Comparison of ENCODE assay signal across 12 cellular contexts in the genomic region with DNA sequence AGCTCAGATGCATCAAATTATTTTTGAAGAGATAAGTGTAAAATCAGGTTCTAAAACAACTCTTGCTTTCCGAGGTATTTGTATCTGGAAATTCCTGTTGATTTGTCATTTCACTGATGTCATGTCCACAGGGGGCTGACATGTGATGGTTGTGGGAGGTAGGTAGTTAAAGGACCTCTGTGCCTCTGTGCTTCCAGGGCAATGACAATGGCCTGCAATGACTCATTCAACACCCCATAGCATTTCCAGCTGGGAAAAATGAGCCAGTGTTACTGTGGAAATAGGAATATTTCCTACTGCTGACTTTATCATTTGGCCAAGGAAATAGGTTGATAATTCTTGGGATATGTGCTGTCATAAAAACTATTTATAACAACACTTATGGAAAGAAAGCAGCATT.
DNase-seq lines count a peak whose midpoint lies in the region; ATAC-seq lines count a peak whose summit lies in the region.
"Had no signal": no experiment of that assay in that cellular context is flagged by ENCODE, and none has a peak within 500 bp of the region (broad histone marks: within the 10 kb centered on the region; RNA-seq: fewer than 3 reads in every experiment).

No MANE protein-coding gene starts in this region.

- no peaks in the 10 kb centered on the region for H3K4me1 Mint-ChIP-seq in effector memory CD8-positive, alpha-beta T cell (ENCODE audit: low read depth in 2 of 2)
- peaks cover 0 to 9% (median 1%) of the 10 kb centered on the region in 4 donors for H3K4me1 Mint-ChIP-seq in naive thymus-derived CD8-positive, alpha-beta T cell
- H3K4me1 Mint-ChIP-seq: activated B cell treated with CpG ODN at 0.5 μM for 24 hours had no signal

- peaks cover 7% of the 10 kb centered on the region; the same call in 1 of the 2 replicates for H3K4me1 ChIP-seq in HUES6 (ENCODE audit: control insufficient read depth, insufficient read depth, low read length)
- H3K4me1 ChIP-seq: Caco-2 had no signal

- ATAC-seq in effector memory CD8-positive, alpha-beta T cell (replicated peaks): no peak
- ATAC-seq in naive thymus-derived CD8-positive, alpha-beta T cell: no peak
- ATAC-seq in HG03469 (IDR thresholded peaks at IDR 0.05; ENCODE audit: unreplicated experiment) (no peak), GM19467 (IDR thresholded peaks at IDR 0.05; ENCODE audit: unreplicated experiment) (no peak), HG03196 (IDR thresholded peaks at IDR 0.05; ENCODE audit: unreplicated experiment) (no peak)
- ATAC-seq: activated T-cell treated with anti-CD3 and anti-CD28 coated beads, Interleukin-2, amount 50 U/mL, for 4 hours; left lobe of liver had no signal

- POLR2A ChIA-PET in naive thymus-derived CD8-positive, alpha-beta T cell (lab: Charles Lee): no interaction called here

- H3K9me3 Mint-ChIP-seq in effector memory CD8-positive, alpha-beta T cell: no peaks in the 10 kb centered on the region
- no peaks in the 10 kb centered on the region for H3K9me3 Mint-ChIP-seq in naive thymus-derived CD8-positive, alpha-beta T cell
- H3K9me3 Mint-ChIP-seq: activated B cell treated with CpG ODN at 0.5 μM for 24 hours; activated T-cell treated with anti-CD3 and anti-CD28 coated beads, Interleukin-2, amount 50 U/mL, for 4 hours had no signal

- peaks cover 95% of the 10 kb centered on the region for H3K36me3 Mint-ChIP-seq in effector memory CD8-positive, alpha-beta T cell (ENCODE audit: insufficient read depth)
- H3K36me3 Mint-ChIP-seq in naive thymus-derived CD8-positive, alpha-beta T cell: peaks cover 11 to 97% (median 37%) of the 10 kb centered on the region in 3 donors

- no peaks in the 10 kb centered on the region for H3K9me3 ChIP-seq in HUES6 (ENCODE audit: control insufficient read depth, insufficient read depth, low read depth, low read length)
- H3K9me3 ChIP-seq: Caco-2 had no signal

- no peak overlapping the region for H3K9ac ChIP-seq in HUES6 (ENCODE audit: low read length)

- H3K27ac ChIP-seq in HUES6 (ENCODE audit: low read depth, low read length): peak overlapping the region; percentile 9; the same call in 1 of the 2 replicates

- no peaks in the 10 kb centered on the region for H3K27me3 Mint-ChIP-seq in effector memory CD8-positive, alpha-beta T cell
- H3K27me3 Mint-ChIP-seq in naive thymus-derived CD8-positive, alpha-beta T cell: no peaks in the 10 kb centered on the region
- H3K27me3 Mint-ChIP-seq: activated B cell treated with CpG ODN at 0.5 μM for 24 hours had no signal

- H3K4me3 ChIP-seq in HUES6 (ENCODE audit: low read depth, low read length): no peak overlapping the region

- H3K4me3 Mint-ChIP-seq in effector memory CD8-positive, alpha-beta T cell: no peak overlapping the region
- no peak overlapping the region for H3K4me3 Mint-ChIP-seq in naive thymus-derived CD8-positive, alpha-beta T cell
- H3K4me3 Mint-ChIP-seq: activated B cell treated with CpG ODN at 0.5 μM for 24 hours; activated T-cell treated with anti-CD3 and anti-CD28 coated beads, Interleukin-2, amount 50 U/mL, for 4 hours had no signal

- DNase-seq in GM03348 (ENCODE audit: low spot score) (peak; percentile 26), mesenteric fat pad (ENCODE audit: low spot score) (no peak)
- no peak for DNase-seq in effector memory CD8-positive, alpha-beta T cell
- no peak for DNase-seq in naive thymus-derived CD8-positive, alpha-beta T cell
- DNase-seq: activated B cell treated with CpG ODN at 0.5 μM for 24 hours; activated T-cell treated with anti-CD3 and anti-CD28 coated beads, Interleukin-2, amount 50 U/mL, for 4 hours; Caco-2 had no signal

- no peaks in the 10 kb centered on the region for H3K27me3 ChIP-seq in HUES6 (ENCODE audit: control insufficient read depth, insufficient read depth, low read length)

- H3K27ac Mint-ChIP-seq in effector memory CD8-positive, alpha-beta T cell: peak overlapping the region; percentile 16 to 65
- peak overlapping the region in 7 of 10 donors; percentile 9 to 84 (median 33) for H3K27ac Mint-ChIP-seq in naive thymus-derived CD8-positive, alpha-beta T cell
- H3K27ac Mint-ChIP-seq: activated B cell treated with CpG ODN at 0.5 μM for 24 hours had no signal

- H3K36me3 ChIP-seq in HUES6 (ENCODE audit: control insufficient read depth, insufficient read depth, low read length): no peaks in the 10 kb centered on the region
